8 cellular contexts compared by ENCODE assay signal in the genomic region with DNA sequence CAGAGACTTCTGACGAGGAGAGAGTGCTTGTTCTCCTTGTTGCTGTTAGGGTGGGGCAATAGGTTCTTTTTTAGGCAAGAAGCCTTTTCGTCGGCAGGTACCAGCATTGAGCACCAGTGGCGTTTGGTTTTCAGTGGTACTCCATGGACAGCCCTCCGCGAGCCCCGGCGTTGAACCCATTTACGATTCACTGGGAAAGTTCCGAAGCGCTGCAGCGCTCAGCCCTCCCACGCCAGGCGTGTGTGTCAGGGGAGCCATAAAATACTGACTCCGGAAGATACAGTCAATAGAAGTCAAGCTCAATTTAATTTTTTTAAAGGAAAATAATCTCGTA. TPM values are rescaled to one million over a fixed set of nuclear protein-coding genes. Genes with fewer than 3 reads are reported as not detected.
DNase-seq lines count a peak whose midpoint lies in the region; ATAC-seq, FAIRE-seq and TF ChIP-seq lines count a peak whose summit lies in the region.

No MANE protein-coding gene starts in this region.

- peak; percentile 35 for ATAC-seq in thoracic aorta (ENCODE audit: insufficient number of reproducible peaks, low FRiP score, low read depth)

- H3K4me3 ChIP-seq in HAP-1 (peak overlapping the region; percentile 95), SK-N-MC (peak overlapping the region; percentile 88), dorsolateral prefrontal cortex (peak overlapping the region; percentile 60 to 100 (median 95)), muscle layer of duodenum (ENCODE audit: low read depth in 1 of 2, low read length in 2 of 2) (peak overlapping the region; percentile 71 to 82), thoracic aorta (peak overlapping the region; percentile 99)

- TF ChIP-seq CTCF in dorsolateral prefrontal cortex (IDR thresholded peaks at IDR 0.05 in 54 of 56, conservative IDR thresholded peaks at IDR 0.05 in 2 of 56; ENCODE audit: low read depth in 1 of 56, partially characterized antibody in 56 of 56) (peak in 8 of 56 donors; percentile 0 to 11 (median 7)), thoracic aorta (IDR thresholded peaks at IDR 0.05) (no peak)

- intact Hi-C loops in dorsolateral prefrontal cortex (cut with DNase I), result loop anchor here (5.0 to 10.0 kb wide), 7 partner anchors 53 to 493 kb away; partner anchors contain the start of gene ESCO1 (in 1 of the 2)

- no peak overlapping the region for H3K27ac ChIP-seq in SK-N-MC
- H3K27ac ChIP-seq in dorsolateral prefrontal cortex, result peak overlapping the region in 58 of 59 donors; percentile 11 to 98 (median 86)
- H3K27ac ChIP-seq in muscle layer of duodenum (ENCODE audit: low read length), result peak overlapping the region; percentile 97
- peak overlapping the region; percentile 95 to 97 for H3K27ac ChIP-seq in thoracic aorta

- no peak for FAIRE-seq in HTR-8/SVneo (lab: Jason Lieb, UNC)

- peaks cover 6% of the 10 kb centered on the region for H3K4me1 ChIP-seq in HAP-1
- H3K4me1 ChIP-seq in muscle layer of duodenum (ENCODE audit: control insufficient read depth in 1 of 2, insufficient read depth in 2 of 2, low read length in 2 of 2), result peaks cover 14 to 21% of the 10 kb centered on the region in 2 donors
- peaks cover 18 to 31% of the 10 kb centered on the region in 2 donors for H3K4me1 ChIP-seq in thoracic aorta (ENCODE audit: control insufficient read depth in 1 of 2, low read depth in 2 of 2)

- H3K9me3 ChIP-seq in HAP-1 (no peaks in the 10 kb centered on the region), SK-N-MC (ENCODE audit: low read depth, low read length) (no peaks in the 10 kb centered on the region), muscle layer of duodenum (ENCODE audit: control insufficient read depth in 1 of 2, low read length in 2 of 2) (no peaks in the 10 kb centered on the region), thoracic aorta (no peaks in the 10 kb centered on the region)

- no peaks in the 10 kb centered on the region for H3K27me3 ChIP-seq in HAP-1 (ENCODE audit: low read depth)
- H3K27me3 ChIP-seq in dorsolateral prefrontal cortex, result no peaks in the 10 kb centered on the region
- no peaks in the 10 kb centered on the region for H3K27me3 ChIP-seq in muscle layer of duodenum (ENCODE audit: low read depth, low read length)
- H3K27me3 ChIP-seq in thoracic aorta (replicated peaks; ENCODE audit: insufficient read depth), result no peaks in the 10 kb centered on the region

- DNase-seq in HAP-1 (ENCODE audit: low spot score in 2 of 2), result no peak
- no peak for DNase-seq in SK-N-MC (ENCODE audit: low read depth, low spot score)
- peak in 5 of 10 donors; percentile 34 to 68 (median 57) for DNase-seq in dorsolateral prefrontal cortex
- no peak for DNase-seq in thoracic aorta (ENCODE audit: low spot score)
- no peak for DNase-seq in kidney tubule cell (ENCODE audit: low spot score)
- DNase-seq in SKM-1 treated with dmso at 0.1 percent for 144 hours (lab: John Stamatoyannopoulos, UW; ENCODE audit: unreplicated experiment), result no peak
- DNase-seq in HTR-8/SVneo (ENCODE audit: insufficient read length, low spot score), result no peak

- in situ Hi-C loops in HAP-1 (cut with MboI; ENCODE audit: low sequenced_read_pairs), result loop anchor here (25.0 kb wide), 1 partner anchor 475 kb away; no protein-coding TSS in a partner anchor

- peak overlapping the region; percentile 72 for H3K9ac ChIP-seq in SK-N-MC (ENCODE audit: insufficient read length)

- H3K36me3 ChIP-seq in HAP-1 (replicated peaks) (no peaks in the 10 kb centered on the region), SK-N-MC (ENCODE audit: insufficient read depth, low read length) (0 out of 2 replicates have a peak, but pooled peaks cover 4% of the 10 kb centered on the region), muscle layer of duodenum (ENCODE audit: control insufficient read depth in 1 of 2, insufficient read depth in 2 of 2, low read length in 2 of 2) (peaks cover 0 to 6% of the 10 kb centered on the region in 2 donors), thoracic aorta (no peaks in the 10 kb centered on the region)

RNA-seq across cellular contexts. Expression of gene ROCK1, which starts 0.5 kb away (rescaled TPM):
- 10 to 100 TPM; 22.3 to 53.5 (median 37.7) TPM for total RNA-seq in dorsolateral prefrontal cortex
- total RNA-seq in thoracic aorta, result 100 to 1,000 TPM in 1 of 2 donors, 10 to 100 TPM in 1; 95.4 to 108 TPM
